In the genomic region with DNA sequence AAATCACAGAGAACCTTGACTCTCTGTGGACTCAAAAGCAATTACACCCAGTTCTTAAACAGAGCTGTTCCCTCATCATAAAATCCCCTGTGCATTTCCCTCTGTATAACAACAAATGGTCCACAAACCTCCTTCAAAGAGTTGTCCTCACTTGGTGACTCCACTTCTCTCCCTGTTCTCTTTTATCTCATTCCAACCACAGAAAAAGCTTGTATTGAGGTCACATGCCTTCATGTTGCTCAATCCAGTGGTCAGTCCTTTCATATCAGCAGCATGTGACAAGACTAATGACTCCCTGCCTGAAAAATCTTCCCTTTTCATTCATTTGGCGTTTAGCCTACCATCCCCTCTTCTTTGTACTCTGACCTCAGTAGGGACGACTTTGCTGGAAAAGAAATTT, we compare ENCODE assay signal across 10 cellular contexts.
DNase-seq lines count a peak whose midpoint lies in the region; ATAC-seq and TF ChIP-seq lines count a peak whose summit lies in the region.
"Had no signal": no experiment of that assay in that cellular context is flagged by ENCODE, and none has a peak within 500 bp of the region (broad histone marks: within the 10 kb centered on the region; RNA-seq: fewer than 3 reads in every experiment).

No MANE protein-coding gene starts in this region.

- H3K27me3 ChIP-seq in mammary epithelial cell (ENCODE audit: insufficient read depth, low read length) (peaks cover 6% of the 10 kb centered on the region), HAP-1 (ENCODE audit: low read depth) (no peaks in the 10 kb centered on the region)
- no peaks in the 10 kb centered on the region for H3K27me3 ChIP-seq in CD4-positive, alpha-beta memory T cell (ENCODE audit: insufficient read depth, low read length)
- H3K27me3 ChIP-seq: right lobe of liver had no signal

- H3K27me3 Mint-ChIP-seq in CD4-positive, alpha-beta memory T cell: peaks cover 1 to 6% of the 10 kb centered on the region in 2 donors

- H3K79me2 ChIP-seq in mammary epithelial cell (ENCODE audit: insufficient read depth, low read length): no peaks in the 10 kb centered on the region

- intact Hi-C loops in mammary epithelial cell (cut with micrococcal nuclease): no loop called here
- intact Hi-C loops in CD4-positive, alpha-beta memory T cell (cut with micrococcal nuclease): no loop called here

- no peaks in the 10 kb centered on the region for H3K36me3 ChIP-seq in mammary epithelial cell (ENCODE audit: insufficient read depth, low read length)
- no peaks in the 10 kb centered on the region for H3K36me3 ChIP-seq in HAP-1 (replicated peaks)
- H3K36me3 ChIP-seq in CD4-positive, alpha-beta memory T cell (ENCODE audit: insufficient read depth, low read length): no peaks in the 10 kb centered on the region
- H3K36me3 ChIP-seq: right lobe of liver had no signal

- H3K9ac ChIP-seq in mammary epithelial cell (ENCODE audit: insufficient read depth, low read length): no peak overlapping the region

- peak; percentile 10 for ATAC-seq in GM19438 (IDR thresholded peaks at IDR 0.05; ENCODE audit: low read depth, unreplicated experiment)
- ATAC-seq in HG03135 (IDR thresholded peaks at IDR 0.05; ENCODE audit: unreplicated experiment): peak; percentile 15
- no peak for ATAC-seq in HG02571 (IDR thresholded peaks at IDR 0.05; ENCODE audit: unreplicated experiment)

- 67% methylated on average over 2 of the region's 2 CpGs for WGBS in mammary epithelial cell (ENCODE audit: low coverage, missing lambda C conversion rate)

- no peak overlapping the region for H3K4me3 Mint-ChIP-seq in CD4-positive, alpha-beta memory T cell
- H3K4me3 Mint-ChIP-seq: T-cell had no signal

- dilution Hi-C loops in mammary epithelial cell (cut with HindIII; ENCODE audit: low sequenced_read_pairs): no loop called here

- H3K36me3 Mint-ChIP-seq in CD4-positive, alpha-beta memory T cell: no peaks in the 10 kb centered on the region
- H3K36me3 Mint-ChIP-seq: T-cell had no signal

- no peaks in the 10 kb centered on the region for H4K20me1 ChIP-seq in mammary epithelial cell (ENCODE audit: insufficient read depth, low read length)

- H3K4me1 Mint-ChIP-seq in CD4-positive, alpha-beta memory T cell: no peaks in the 10 kb centered on the region

- H3K9me3 Mint-ChIP-seq in CD4-positive, alpha-beta memory T cell: peaks cover 0 to 3% (median 1%) of the 10 kb centered on the region in 8 donors
- H3K9me3 Mint-ChIP-seq: T-cell had no signal

- H3K4me3 ChIP-seq in mammary epithelial cell (replicated peaks in 1 of 3; ENCODE audit: insufficient read depth in 1 of 3, low read depth in 2 of 3, low read length in 3 of 3) (no peak overlapping the region), skeletal muscle cell (ENCODE audit: low read depth, low read length) (no peak overlapping the region), HAP-1 (no peak overlapping the region)
- no peak overlapping the region for H3K4me3 ChIP-seq in CD4-positive, alpha-beta memory T cell (ENCODE audit: low read length in 2 of 2)
- H3K4me3 ChIP-seq: right lobe of liver had no signal

- H3K27ac Mint-ChIP-seq in CD4-positive, alpha-beta memory T cell: no peak overlapping the region
- H3K27ac Mint-ChIP-seq: T-cell had no signal

- H3K4me1 ChIP-seq in mammary epithelial cell (ENCODE audit: insufficient read depth, low read length): no peaks in the 10 kb centered on the region
- no peaks in the 10 kb centered on the region for H3K4me1 ChIP-seq in HAP-1
- no peaks in the 10 kb centered on the region for H3K4me1 ChIP-seq in CD4-positive, alpha-beta memory T cell (ENCODE audit: insufficient read depth, low read length)
- H3K4me1 ChIP-seq: right lobe of liver had no signal

- no peak overlapping the region for H3K27ac ChIP-seq in mammary epithelial cell (ENCODE audit: insufficient read depth, low read depth, low read length)
- H3K27ac ChIP-seq in CD4-positive, alpha-beta memory T cell (ENCODE audit: low read depth, low read length): no peak overlapping the region
- H3K27ac ChIP-seq: right lobe of liver had no signal

- POLR2A ChIA-PET in CD4-positive, alpha-beta memory T cell (lab: Charles Lee; ENCODE audit: partially characterized antibody): no interaction called here

- in situ Hi-C loops in mammary epithelial cell (cut with MboI; ENCODE audit: low sequenced_read_pairs in 2 of 2) (no loop called here), HAP-1 (cut with MboI; ENCODE audit: low sequenced_read_pairs) (no loop called here)

- H3K9me3 ChIP-seq in mammary epithelial cell (replicated peaks; ENCODE audit: insufficient read depth, low read length): no peaks in the 10 kb centered on the region
- no peaks in the 10 kb centered on the region for H3K9me3 ChIP-seq in HAP-1
- H3K9me3 ChIP-seq in CD4-positive, alpha-beta memory T cell (ENCODE audit: control insufficient read depth in 1 of 2, low read length in 2 of 2): no peaks in the 10 kb centered on the region
- H3K9me3 ChIP-seq: right lobe of liver had no signal

- CTCF ChIA-PET in mammary epithelial cell (lab: Charles Lee; ENCODE audit: low non-redundant PET): no interaction called here
- CTCF ChIA-PET in CD4-positive, alpha-beta memory T cell (lab: Charles Lee; ENCODE audit: partially characterized antibody): no interaction called here

- H2AFZ ChIP-seq in mammary epithelial cell (ENCODE audit: low read depth, low read length): no peak overlapping the region

- TF ChIP-seq CTCF in mammary epithelial cell (conservative IDR thresholded peaks at IDR 0.05 in 1 of 2, IDR thresholded peaks at IDR 0.05 in 1 of 2; ENCODE audit: extremely low read depth in 1 of 2, insufficient read depth in 1 of 2, low read depth in 1 of 2, low read length in 2 of 2): no peak

- peak; percentile 5 for DNase-seq in mammary epithelial cell
- peak; percentile 69 for DNase-seq in skeletal muscle cell (ENCODE audit: low read depth)
- DNase-seq in HAP-1 (ENCODE audit: low spot score in 2 of 2): no peak
- no peak for DNase-seq in activated CD4-positive, CD25-positive, alpha-beta regulatory T cell treated with anti-CD3 and anti-CD28 coated beads, Interleukin-2, amount 50 U/mL, for 72 hours
- no peak for DNase-seq in CD4-positive, alpha-beta memory T cell
- DNase-seq: right lobe of liver, T-cell had no signal

- H3K4me2 ChIP-seq in mammary epithelial cell (ENCODE audit: insufficient read depth, low read depth, low read length): no peak overlapping the region

- BruUV-seq in mammary epithelial cell (replicated peaks; lab: Mats Ljungman, UMichigan): no TSS peak

Comparison
In these comparisons a context has a peak if more than half of its experiments do, and no peak if none do; other contexts are left out.
1. DNase-seq: peak in mammary epithelial cell (single experiment) and skeletal muscle cell (single experiment); none in HAP-1 (0 of 2), activated CD4-positive, CD25-positive, alpha-beta regulatory T cell treated with anti-CD3 and anti-CD28 coated beads, Interleukin-2, amount 50 U/mL, for 72 hours (single experiment) and CD4-positive, alpha-beta memory T cell (0 of 5).